In genomic region chr15:84079885-84080777, GRCh38 we compare ENCODE assay signal across 8 cellular contexts.
DNase-seq lines count a peak whose midpoint lies in the region; ATAC-seq, FAIRE-seq and TF ChIP-seq lines count a peak whose summit lies in the region.

No MANE protein-coding gene starts in this region.

- peak overlapping the region; percentile 25 to 60 (median 50) for H3K4me3 ChIP-seq in heart right ventricle

- peaks cover 0 to 73% (median 58%) of the 10 kb centered on the region in 7 donors for H3K27me3 ChIP-seq in heart right ventricle

- H3K9me3 ChIP-seq in heart right ventricle = peaks cover 0 to 11% (median 0%) of the 10 kb centered on the region in 11 donors

- ATAC-seq in HG02970 (IDR thresholded peaks at IDR 0.05; ENCODE audit: low FRiP score, unreplicated experiment) = peak; percentile 70
- peak in 7 of 8 donors; percentile 25 to 71 (median 49) for ATAC-seq in heart right ventricle

- DNase-seq in GM18507 (ENCODE audit: extremely low spot score, insufficient read length, low read depth) = no peak
- peak; percentile 64 for DNase-seq in NCI-H526 treated with DMSO at 0.1 percent for 48 hours (lab: John Stamatoyannopoulos, UW)
- peak; percentile 71 for DNase-seq in activated effector memory CD4-positive, alpha-beta T cell treated with anti-CD3 and anti-CD28 coated beads, Interleukin-2, amount 50 U/mL, for 16 hours
- peak; percentile 3 to 19 for DNase-seq in heart right ventricle
- DNase-seq in pons (ENCODE audit: low spot score) = peak; percentile 5
- no peak for DNase-seq in NOMO-1 treated with dmso at 0.1 percent for 144 hours (lab: John Stamatoyannopoulos, UW; ENCODE audit: unreplicated experiment)
- DNase-seq in mesenteric fat pad (ENCODE audit: low spot score) = no peak

- FAIRE-seq in GM18507 (lab: Jason Lieb, UNC) = peak; percentile 59

- H3K27ac ChIP-seq in heart right ventricle = no peak overlapping the region

- intact Hi-C loops in heart right ventricle (cut with DNase I) = no loop called here

- H3K36me3 ChIP-seq in heart right ventricle = no peaks in the 10 kb centered on the region

- H3K4me1 ChIP-seq in heart right ventricle = peaks cover 0 to 12% (median 9%) of the 10 kb centered on the region in 9 donors

- 1 to 2% methylated on average over 65 of the region's 65 CpGs for WGBS in heart right ventricle, 2 donors

- no peak for TF ChIP-seq CTCF in heart right ventricle (IDR thresholded peaks at IDR 0.05)

Comparison
In these comparisons a context has a peak if more than half of its experiments do, and no peak if none do; other contexts are left out.
1. DNase-seq: peak in NCI-H526 treated with DMSO at 0.1 percent for 48 hours (single experiment), activated effector memory CD4-positive, alpha-beta T cell treated with anti-CD3 and anti-CD28 coated beads, Interleukin-2, amount 50 U/mL, for 16 hours (single experiment), heart right ventricle (2 of 2) and pons (single experiment); none in GM18507 (single experiment), NOMO-1 treated with dmso at 0.1 percent for 144 hours (single experiment) and mesenteric fat pad (single experiment).